ENCODE assay signal across 8 cellular contexts in the genomic region with DNA sequence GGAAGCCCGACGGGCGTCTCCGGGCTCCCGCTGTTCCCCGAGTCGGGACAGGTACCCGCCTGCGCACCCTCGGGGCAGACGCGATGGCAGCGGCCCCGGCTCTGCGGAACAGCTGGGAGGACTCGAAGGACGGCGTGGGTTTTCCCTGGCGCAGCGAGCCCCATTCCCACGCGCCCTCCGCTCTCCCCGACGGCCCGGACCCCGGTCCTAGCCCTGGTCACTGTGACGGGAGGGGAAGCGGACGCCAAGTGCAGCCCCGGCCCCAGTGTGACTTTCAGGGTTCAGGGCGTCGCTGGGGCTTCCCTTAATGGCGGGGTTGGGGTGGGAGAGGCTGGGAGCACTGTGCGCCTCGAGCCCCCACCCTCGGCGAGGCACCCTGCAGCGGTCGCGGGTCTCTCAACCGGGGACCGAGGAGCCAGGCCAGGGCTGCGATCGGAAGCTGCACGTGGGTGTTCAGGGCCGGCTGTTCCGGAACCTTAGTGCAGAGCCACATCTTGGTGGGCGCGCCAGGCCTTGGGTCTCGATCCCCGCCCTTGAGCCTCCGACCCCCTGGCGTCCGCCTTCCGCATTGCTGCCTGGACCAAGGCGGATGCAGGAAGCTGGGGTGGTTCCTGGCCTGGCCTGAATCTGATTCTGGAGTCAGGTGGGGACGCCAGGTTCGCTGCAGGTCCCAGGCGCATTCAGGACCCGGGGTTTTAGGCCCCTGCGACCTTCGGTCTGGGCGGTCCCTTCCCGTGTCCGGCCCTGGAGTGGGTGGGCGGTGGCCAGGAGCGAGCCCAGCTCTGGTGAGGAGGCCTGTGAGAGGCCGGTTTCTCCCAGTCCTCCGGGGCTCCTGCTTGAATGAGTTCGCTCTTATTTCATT. TPM values are rescaled to one million over a fixed set of nuclear protein-coding genes. Genes with fewer than 3 reads are reported as not detected.
DNase-seq lines count a peak whose midpoint lies in the region; ATAC-seq and TF ChIP-seq lines count a peak whose summit lies in the region.

No MANE protein-coding gene starts in this region.

- no peaks in the 10 kb centered on the region for H3K79me2 ChIP-seq in parathyroid adenoma

- H3K18ac ChIP-seq in neuronal stem cell (ENCODE audit: low read length), result no peak overlapping the region

- H3K23ac ChIP-seq in neuronal stem cell (ENCODE audit: low read depth, low read length, poor library complexity), result no peak overlapping the region

- H2BK5ac ChIP-seq in neuronal stem cell (ENCODE audit: low read length), result no peak overlapping the region

- CTCF ChIA-PET in CD8-positive, alpha-beta T cell (lab: Charles Lee), result interaction anchor here (1.0 to 1.3 kb wide), 2 partner anchors 23 to 60 kb away, joined by 3 to 5 read pairs; no protein-coding TSS in a partner anchor

- no peaks in the 10 kb centered on the region for H3K36me3 Mint-ChIP-seq in CD8-positive, alpha-beta T cell

- WGBS in neuronal stem cell (ENCODE audit: extremely low coverage in 2 of 2, insufficient read length in 2 of 2, insufficient replicate concordance in 1 of 2), 2 donors, result no CpG with 5 or more reads among the region's 71 CpGs

- H2AK5ac ChIP-seq in neuronal stem cell (ENCODE audit: low read depth, low read length), result no peak overlapping the region

- peaks cover 4% of the 10 kb centered on the region for H3K4me1 Mint-ChIP-seq in CD8-positive, alpha-beta T cell (ENCODE audit: low read depth)

- intact Hi-C loops in CD8-positive, alpha-beta T cell (cut with DNase I, micrococcal nuclease), result loop anchor here in 1 of 2 experiments (2.0 kb wide), 1 partner anchor 18 kb away; no protein-coding TSS in a partner anchor

- H3K4me3 ChIP-seq in CD8-positive, alpha-beta T cell (ENCODE audit: low read depth, low read length), result peak overlapping the region; percentile 30
- H3K4me3 ChIP-seq in parathyroid adenoma (ENCODE audit: low read depth, low read length) (no peak overlapping the region), neuronal stem cell (ENCODE audit: low read length in 2 of 2) (peak overlapping the region in 1 of 2 donors; percentile 63)

- H3K9me3 ChIP-seq in CD8-positive, alpha-beta T cell (ENCODE audit: low read length), result no peaks in the 10 kb centered on the region
- no peaks in the 10 kb centered on the region for H3K9me3 ChIP-seq in parathyroid adenoma (ENCODE audit: control insufficient read depth, low read length)
- H3K9me3 ChIP-seq in neuronal stem cell (replicated peaks in 1 of 2; ENCODE audit: control insufficient read depth in 2 of 2, insufficient read depth in 1 of 2, low read depth in 1 of 2, low read length in 2 of 2), result no peaks in the 10 kb centered on the region

- H3K27ac ChIP-seq in CD8-positive, alpha-beta T cell (ENCODE audit: low read depth, low read length), result no peak overlapping the region
- peak overlapping the region; percentile 97 for H3K27ac ChIP-seq in epithelial cell of prostate
- H3K27ac ChIP-seq in parathyroid adenoma, result no peak overlapping the region
- H3K27ac ChIP-seq in neuronal stem cell (replicated peaks; ENCODE audit: low read length), result no peak overlapping the region

- POLR2A ChIA-PET in CD8-positive, alpha-beta T cell (lab: Charles Lee), result interaction anchor here (0.6 kb wide), 2 partner anchors 27 to 83 kb away, joined by 3 to 4 read pairs; no protein-coding TSS in a partner anchor

- no peaks in the 10 kb centered on the region for H3K27me3 ChIP-seq in CD8-positive, alpha-beta T cell (ENCODE audit: insufficient read depth, low read length)
- no peaks in the 10 kb centered on the region for H3K27me3 ChIP-seq in parathyroid adenoma (ENCODE audit: control insufficient read depth, insufficient read depth, low read length)
- peaks cover 0 to 1% (median 0%) of the 10 kb centered on the region in 3 experiments for H3K27me3 ChIP-seq in neuronal stem cell (ENCODE audit: control insufficient read depth in 3 of 3, insufficient read depth in 3 of 3, low read depth in 1 of 3, low read length in 3 of 3)

- H3K4me1 ChIP-seq in CD8-positive, alpha-beta T cell (ENCODE audit: insufficient read depth, low read length), result peaks cover 7% of the 10 kb centered on the region
- no peaks in the 10 kb centered on the region for H3K4me1 ChIP-seq in parathyroid adenoma
- no peaks in the 10 kb centered on the region for H3K4me1 ChIP-seq in neuronal stem cell (ENCODE audit: control insufficient read depth in 2 of 2, insufficient read depth in 1 of 2, low read depth in 1 of 2, low read length in 2 of 2)

- H2BK120ac ChIP-seq in neuronal stem cell (ENCODE audit: low read depth, low read length), result no peak overlapping the region

- H3K27ac Mint-ChIP-seq in CD8-positive, alpha-beta T cell, result no peak overlapping the region

- ATAC-seq in CD8-positive, alpha-beta T cell, result peak; percentile 36
- ATAC-seq in HG02623 (IDR thresholded peaks at IDR 0.05; ENCODE audit: unreplicated experiment), result no peak

- H3K9me3 Mint-ChIP-seq in CD8-positive, alpha-beta T cell, result no peaks in the 10 kb centered on the region

- H3K4me2 ChIP-seq in parathyroid adenoma (ENCODE audit: low read length) (peak overlapping the region; percentile 38), neuronal stem cell (ENCODE audit: insufficient read depth, low read length, poor library complexity, severe bottlenecking) (no peak overlapping the region)

- H4K91ac ChIP-seq in neuronal stem cell (ENCODE audit: low read depth, low read length, poor library complexity), result no peak overlapping the region

- H3K4ac ChIP-seq in neuronal stem cell (ENCODE audit: low read length), result no peak overlapping the region

- H3K27me3 Mint-ChIP-seq in CD8-positive, alpha-beta T cell (ENCODE audit: low read depth), result no peaks in the 10 kb centered on the region

- H3K9ac ChIP-seq in parathyroid adenoma (no peak overlapping the region), neuronal stem cell (ENCODE audit: low read depth, low read length, poor library complexity) (no peak overlapping the region)

- H3K36me3 ChIP-seq in CD8-positive, alpha-beta T cell (ENCODE audit: insufficient read depth, low read length), result no peaks in the 10 kb centered on the region
- H3K36me3 ChIP-seq in parathyroid adenoma (ENCODE audit: control insufficient read depth, insufficient read depth, low read length), result no peaks in the 10 kb centered on the region
- no peaks in the 10 kb centered on the region for H3K36me3 ChIP-seq in neuronal stem cell (replicated peaks in 1 of 2; ENCODE audit: control insufficient read depth in 2 of 2, insufficient read depth in 2 of 2, low read length in 2 of 2)

- H2AFZ ChIP-seq in parathyroid adenoma (peak overlapping the region; percentile 46), neuronal stem cell (ENCODE audit: low read length) (no peak overlapping the region)

- no peak overlapping the region for H2BK15ac ChIP-seq in neuronal stem cell (ENCODE audit: low read length)

- H3K79me1 ChIP-seq in neuronal stem cell (ENCODE audit: low read depth, low read length), result no peaks in the 10 kb centered on the region

- H3K4me3 Mint-ChIP-seq in CD8-positive, alpha-beta T cell, result peak overlapping the region; percentile 63

- TF ChIP-seq CTCF in CD8-positive, alpha-beta T cell (IDR thresholded peaks at IDR 0.05), result no peak
- TF ChIP-seq CTCF in parathyroid adenoma (IDR thresholded peaks at IDR 0.05), result no peak

- H4K8ac ChIP-seq in neuronal stem cell (ENCODE audit: low read depth, low read length), result no peak overlapping the region

- no peak overlapping the region for H3K14ac ChIP-seq in neuronal stem cell (ENCODE audit: low read length)

- H2BK12ac ChIP-seq in neuronal stem cell (ENCODE audit: low read length), result no peak overlapping the region

- peak in 6 of 7 experiments; percentile 9 to 62 (median 42) for DNase-seq in CD8-positive, alpha-beta T cell
- peak; percentile 23 for DNase-seq in activated CD4-positive, alpha-beta T cell treated with anti-CD3 and anti-CD28 coated beads, Interleukin-2, amount 50 U/mL, for 1 hour
- no peak for DNase-seq in epithelial cell of prostate (ENCODE audit: low read depth, low spot score)
- DNase-seq in NCI-H2196 (lab: John Stamatoyannopoulos, UW; ENCODE audit: unreplicated experiment), result no peak
- no peak for DNase-seq in SW480 (ENCODE audit: low spot score)
- no peak for DNase-seq in neuronal stem cell (ENCODE audit: low spot score)

RNA-seq across cellular contexts. Expression of a gene that starts 3.5 kb away (rescaled TPM):
- not detected for total RNA-seq in CD8-positive, alpha-beta T cell
- not detected for polyA plus RNA-seq in neuronal stem cell (2013, experiment 1 of 2)
- polyA plus RNA-seq in neuronal stem cell (2013, experiment 2 of 2), result not detected

RNA-seq across cellular contexts. Expression of a gene that starts 19.2 kb away (rescaled TPM):
- total RNA-seq in CD8-positive, alpha-beta T cell, result not detected
- 0.18 TPM for polyA plus RNA-seq in neuronal stem cell (2013, experiment 1 of 2)
- not detected for polyA plus RNA-seq in neuronal stem cell (2013, experiment 2 of 2)

RNA-seq across cellular contexts. Expression of a gene that starts 20.3 kb away (rescaled TPM):
- 1 to 10 TPM; 1.8 to 3.4 TPM for total RNA-seq in CD8-positive, alpha-beta T cell
- 0.36 TPM for polyA plus RNA-seq in neuronal stem cell (2013, experiment 1 of 2)
- polyA plus RNA-seq in neuronal stem cell (2013, experiment 2 of 2), result 0.42 TPM

RNA-seq across cellular contexts. Expression of a gene that starts 39.1 kb away (rescaled TPM):
- 10 to 100 TPM; 30.1 to 32.8 TPM for total RNA-seq in CD8-positive, alpha-beta T cell
- 153 TPM for polyA plus RNA-seq in neuronal stem cell (2013, experiment 1 of 2)
- polyA plus RNA-seq in neuronal stem cell (2013, experiment 2 of 2), result 162 TPM

RNA-seq across cellular contexts. Expression of a gene that starts 48.2 kb away (rescaled TPM):
- 1 to 10 TPM; 2.7 to 3.2 TPM for total RNA-seq in CD8-positive, alpha-beta T cell
- polyA plus RNA-seq in neuronal stem cell (2013, experiment 1 of 2), result 5.6 TPM
- 5.2 TPM for polyA plus RNA-seq in neuronal stem cell (2013, experiment 2 of 2)

Comparison
In these comparisons a context has a peak if more than half of its experiments do, and no peak if none do; other contexts are left out.
1. DNase-seq: peak in CD8-positive, alpha-beta T cell (6 of 7) and activated CD4-positive, alpha-beta T cell treated with anti-CD3 and anti-CD28 coated beads, Interleukin-2, amount 50 U/mL, for 1 hour (single experiment); none in epithelial cell of prostate (single experiment), NCI-H2196 (single experiment), SW480 (single experiment) and neuronal stem cell (single experiment).